ENCODE assay signal across 20 cellular contexts in genomic region chr4:83723609-83724008, GRCh38.
"Had no signal": no experiment of that assay in that cellular context is flagged by ENCODE, and none has a peak within 500 bp of the region (broad histone marks: within the 10 kb centered on the region; RNA-seq: fewer than 3 reads in every experiment).

No MANE protein-coding gene starts in this region.

- H3K27ac ChIP-seq: epithelial cell of prostate, lower lobe of right lung, prostate gland, skin epidermis, tibial nerve had no signal

- H3K9me3 ChIP-seq: lower lobe of right lung, prostate gland, tibial nerve had no signal

- DNase-seq: activated CD4-positive, alpha-beta memory T cell treated with anti-CD3 and anti-CD28 coated beads, Interleukin-2, amount 10 ng/mL, durations not matched to agents 7 days and 5 days; activated CD4-positive, alpha-beta T cell treated with anti-CD3 and anti-CD28 coated beads for 36 hours; activated naive CD4-positive, alpha-beta T cell treated with anti-CD3 and anti-CD28 coated beads, Interleukin-2, amount 10 ng/mL, durations not matched to agents 7 days and 5 days; activated T-cell treated with anti-CD3 and anti-CD28 coated beads, Interleukin-2, amount 50 U/mL, for 24 hours; effector memory CD8-positive, alpha-beta T cell; foreskin melanocyte; head of caudate nucleus; immature natural killer cell; lower lobe of right lung; nephron progenitor cell; occipital lobe; right cardiac atrium; stimulated activated CD4-positive, alpha-beta T cell treated with anti-CD3 and anti-CD28 coated beads, Interleukin-15, amount 100 ng/mL, for 24 hours; stimulated activated CD4-positive, alpha-beta T cell treated with anti-CD3 and anti-CD28 coated beads, Interleukin-4, amount 100 ng/mL, for 1 hour; stimulated activated naive CD4-positive, alpha-beta T cell; T1000 had no signal

- ATAC-seq: activated CD4-positive, alpha-beta T cell treated with anti-CD3 and anti-CD28 coated beads for 36 hours; effector memory CD8-positive, alpha-beta T cell; lower lobe of right lung; right cardiac atrium had no signal

- H3K36me3 ChIP-seq: lower lobe of right lung, prostate gland, tibial nerve had no signal

- H3K4me3 ChIP-seq: lower lobe of right lung, prostate gland, skin epidermis, tibial nerve had no signal
